In the genomic region with DNA sequence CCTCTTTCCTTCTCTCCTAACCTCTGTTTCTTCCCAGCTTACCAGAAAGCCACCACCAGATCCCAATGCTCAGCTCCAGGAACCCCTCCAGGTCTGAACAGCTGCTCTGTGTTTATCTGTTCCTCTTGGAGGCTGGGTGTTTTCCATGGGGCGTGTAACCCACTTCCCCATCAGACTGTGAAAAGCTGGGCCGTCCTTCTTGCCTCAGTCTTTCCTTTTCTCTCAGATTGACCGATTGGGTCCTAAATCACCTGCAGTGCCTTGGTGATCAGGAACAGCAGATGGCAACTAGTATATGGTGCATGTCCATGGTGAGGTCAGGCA, we compare ENCODE assay signal across 14 cellular contexts. TPM values are rescaled to one million over a fixed set of nuclear protein-coding genes. Genes with fewer than 3 reads are reported as not detected.
A peak's percentile ranks its signal among the peaks of the same experiment; 100 is the strongest.
DNase-seq lines count a peak whose midpoint lies in the region; ATAC-seq and TF ChIP-seq lines count a peak whose summit lies in the region.
"Had no signal": no experiment of that assay in that cellular context is flagged by ENCODE, and none has a peak within 500 bp of the region (broad histone marks: within the 10 kb centered on the region; RNA-seq: fewer than 3 reads in every experiment).

No MANE protein-coding gene starts in this region.

- no peak for DNase-seq in A673 (ENCODE audit: low spot score)
- DNase-seq in SJCRH30 = peak; percentile 71 to 78
- DNase-seq in foreskin keratinocyte = no peak
- no peak for DNase-seq in psoas muscle
- DNase-seq in KBM-7 = no peak
- DNase-seq in HUDEP-2 (lab: John Stamatoyannopoulos, UW; ENCODE audit: unreplicated experiment in 76 of 76) = no peak
- no peak for DNase-seq in activated CD8-positive, alpha-beta memory T cell treated with anti-CD3 and anti-CD28 coated beads, Interleukin-2, amount 50 U/mL, for 48 hours
- no peak for DNase-seq in NCI-H1092 treated with DMSO at 0.1 percent for 48 hours (lab: John Stamatoyannopoulos, UW)
- DNase-seq: amygdala; immature natural killer cell; NCI-H2171; stimulated activated CD4-positive, alpha-beta T cell treated with anti-CD3 and anti-CD28 coated beads, Interleukin-2, amount 100 ng/mL, for 48 hours; stimulated activated naive CD8-positive, alpha-beta T cell treated with anti-CD3 and anti-CD28 coated beads, Interleukin-15, Interleukin-2, amounts not matched to agents 100 U/mL and 50 U/mL, for 24 hours had no signal

- in situ Hi-C loops in KBM-7 (cut with MboI; ENCODE audit: low pct_unique_long_range_greater_than_20kb, low sequenced_read_pairs) = no loop called here

- intact Hi-C loops in A673 (cut with micrococcal nuclease; ENCODE audit: unreplicated experiment) = no loop called here
- intact Hi-C loops in psoas muscle (cut with DNase I) = loop anchor here (10.0 kb wide), 2 partner anchors 246 to 256 kb away; no protein-coding TSS in a partner anchor

- H3K9me3 ChIP-seq in A673 (ENCODE audit: low read depth, low read length, poor library complexity, severe bottlenecking) = no peaks in the 10 kb centered on the region
- H3K9me3 ChIP-seq in SJCRH30 (replicated peaks) = no peaks in the 10 kb centered on the region
- no peaks in the 10 kb centered on the region for H3K9me3 ChIP-seq in psoas muscle

- H3K4me3 ChIP-seq in A673 (ENCODE audit: low read depth, low read length, poor library complexity, severe bottlenecking) (no peak overlapping the region), SJCRH30 (peak overlapping the region; percentile 12), psoas muscle (peak overlapping the region; percentile 27)

- no peaks in the 10 kb centered on the region for H3K27me3 ChIP-seq in A673 (replicated peaks; ENCODE audit: insufficient read depth, low read depth, low read length, poor library complexity)
- H3K27me3 ChIP-seq in SJCRH30 = no peaks in the 10 kb centered on the region
- no peaks in the 10 kb centered on the region for H3K27me3 ChIP-seq in foreskin keratinocyte
- H3K27me3 ChIP-seq in psoas muscle (ENCODE audit: insufficient read depth in 3 of 3, low read length in 2 of 3) = no peaks in the 10 kb centered on the region

- H3K27ac ChIP-seq in A673 (ENCODE audit: low read depth, low read length, poor library complexity, severe bottlenecking) (peak overlapping the region; percentile 20), SJCRH30 (peak overlapping the region; percentile 77), foreskin keratinocyte (peak overlapping the region; percentile 72), psoas muscle (peak overlapping the region; percentile 65)
- H3K27ac ChIP-seq: KMS-11 had no signal

- BruUV-seq in A673 (replicated peaks; lab: Mats Ljungman, UMichigan) = no TSS peak

- TF ChIP-seq CTCF in A673 (conservative IDR thresholded peaks at IDR 0.05; ENCODE audit: low read depth, low read length) (no peak), foreskin keratinocyte (conservative IDR thresholded peaks at IDR 0.05) (no peak), psoas muscle (IDR thresholded peaks at IDR 0.05) (no peak)

- POLR2A ChIA-PET in A673 (lab: Charles Lee; ENCODE audit: low non-redundant PET) = no interaction called here

- WGBS in psoas muscle, 3 donors = 28 to 31% (median 30%) methylated on average over 3 of the region's 3 CpGs

- H3K36me3 ChIP-seq in A673 (ENCODE audit: insufficient read depth, low read length, poor library complexity, severe bottlenecking) (peaks cover 6% of the 10 kb centered on the region), SJCRH30 (no peaks in the 10 kb centered on the region), psoas muscle (ENCODE audit: insufficient read depth in 1 of 2, low read depth in 1 of 2) (no peaks in the 10 kb centered on the region)

- ATAC-seq in foreskin keratinocyte (peak; percentile 2), psoas muscle (peak in 1 of 4 donors; percentile 8)
- ATAC-seq: stimulated activated naive CD8-positive, alpha-beta T cell treated with anti-CD3 and anti-CD28 coated beads, Interleukin-15, Interleukin-2, amounts not matched to agents 100 U/mL and 50 U/mL, for 24 hours had no signal

- H3K4me1 ChIP-seq in A673 (ENCODE audit: insufficient read depth, low read length, poor library complexity, severe bottlenecking) (peaks cover 34% of the 10 kb centered on the region), SJCRH30 (peaks cover 17% of the 10 kb centered on the region), foreskin keratinocyte (peaks cover 50% of the 10 kb centered on the region), psoas muscle (peaks cover 75% of the 10 kb centered on the region)

- CTCF ChIA-PET in A673 (lab: Charles Lee) = no interaction called here

RNA-seq across cellular contexts. Expression of gene SH3PXD2A, which starts 4.8 kb away (rescaled TPM):
- 54.9 and 57.1 TPM in 2 replicates for total RNA-seq in A673 (2021)
- total RNA-seq in SJCRH30 (2014; rRNA removed; shearing (Covaris generic)) = 5.4 and 5.5 TPM in 2 replicates
- total RNA-seq in foreskin keratinocyte = 81.7 and 109 TPM in 2 replicates
- polyA plus RNA-seq in foreskin keratinocyte = 23.9 and 27.5 TPM in 2 replicates
- total RNA-seq in psoas muscle = 10 to 100 TPM; 10.6 to 57.7 (median 31.4) TPM
- 1 to 10 TPM; 3.0 to 5.9 (median 4.1) TPM for polyA plus RNA-seq in psoas muscle

Comparison
In these comparisons a context has a peak if more than half of its experiments do, and no peak if none do; other contexts are left out.
1. DNase-seq: peak in SJCRH30 (2 of 2); none in A673 (single experiment), foreskin keratinocyte (0 of 2), psoas muscle (0 of 2), KBM-7 (single experiment), HUDEP-2 (0 of 76), activated CD8-positive, alpha-beta memory T cell treated with anti-CD3 and anti-CD28 coated beads, Interleukin-2, amount 50 U/mL, for 48 hours (single experiment) and NCI-H1092 treated with DMSO at 0.1 percent for 48 hours (single experiment).
2. H3K27ac ChIP-seq: peak in every context shown above with its lines; median percentile 77 in SJCRH30; 72 in foreskin keratinocyte; 65 in psoas muscle; 20 in A673.